In genomic region chr17:57288034-57288752, GRCh38 we compare ENCODE assay signal across 12 cellular contexts. TPM values are rescaled to one million over a fixed set of nuclear protein-coding genes. Genes with fewer than 3 reads are reported as not detected.
DNase-seq lines count a peak whose midpoint lies in the region; ATAC-seq, FAIRE-seq and TF ChIP-seq lines count a peak whose summit lies in the region.
"Had no signal": no experiment of that assay in that cellular context is flagged by ENCODE, and none has a peak within 500 bp of the region (broad histone marks: within the 10 kb centered on the region; RNA-seq: fewer than 3 reads in every experiment).

No MANE protein-coding gene starts in this region.

- H2BK120ac ChIP-seq in H9 (ENCODE audit: low read depth, low read length, poor library complexity, severe bottlenecking) = no peak overlapping the region

- H3K23ac ChIP-seq in H9 (ENCODE audit: insufficient read length, low read depth, low read length) = no peak overlapping the region

- H3K9me3 Mint-ChIP-seq in H9 = no peaks in the 10 kb centered on the region

- H3K27ac ChIP-seq in H9 (ENCODE audit: insufficient read length, low read depth, low read length) (no peak overlapping the region), kidney (ENCODE audit: low read depth in 2 of 2, low read length in 2 of 2) (peak overlapping the region; percentile 71 to 86), gastrocnemius medialis (peak overlapping the region; percentile 85 to 92 (median 88))

- peak; percentile 65 to 72 for ATAC-seq in gastrocnemius medialis
- no peak for ATAC-seq in HG02970 (IDR thresholded peaks at IDR 0.05; ENCODE audit: low FRiP score, unreplicated experiment)

- intact Hi-C loops in kidney (cut with DNase I) (no loop called here), gastrocnemius medialis (cut with DNase I; ENCODE audit: low total_unique reads) (loop anchor here (5.0 to 10.0 kb wide), 4 partner anchors 79 to 287 kb away; no protein-coding TSS in a partner anchor)

- peaks cover 64 to 77% of the 10 kb centered on the region in 2 experiments for H3K4me1 Mint-ChIP-seq in H9

- no peak overlapping the region for H2BK15ac ChIP-seq in H9 (ENCODE audit: low read depth, low read length)

- H3K4me3 Mint-ChIP-seq in H9 = no peak overlapping the region; a peak in 1 of 5 replicates

- no peak for TF ChIP-seq POLR2A in gastrocnemius medialis (IDR thresholded peaks at IDR 0.05)

- H2AK5ac ChIP-seq in H9 (ENCODE audit: insufficient read length, low read length) = no peak overlapping the region

- peaks cover 7% of the 10 kb centered on the region for H3K79me1 ChIP-seq in H9 (ENCODE audit: insufficient read depth, low read depth, low read length, poor library complexity, severe bottlenecking)

- no peak for DNase-seq in H9
- peak; percentile 45 for DNase-seq in astrocyte of the hippocampus (ENCODE audit: low read depth, low spot score)
- no peak for DNase-seq in kidney
- DNase-seq in gastrocnemius medialis = peak; percentile 45 to 72
- no peak for DNase-seq in amygdala (lab: John Stamatoyannopoulos, UW)
- no peak for DNase-seq in NCI-H1930 (lab: John Stamatoyannopoulos, UW)
- no peak for DNase-seq in NCI-H2196 (lab: John Stamatoyannopoulos, UW; ENCODE audit: unreplicated experiment)
- DNase-seq: activated CD4-positive, alpha-beta T cell treated with anti-CD3 and anti-CD28 coated beads, Interleukin-2, amount 50 U/mL, for 4 hours; Karpas-422 had no signal

- H3K27me3 ChIP-seq in H9 (ENCODE audit: insufficient read depth, low read length) (no peaks in the 10 kb centered on the region), gastrocnemius medialis (no peaks in the 10 kb centered on the region)

- no peaks in the 10 kb centered on the region; the same call in 1 of the 2 replicates for H3K79me2 ChIP-seq in H9 (ENCODE audit: insufficient read depth, low read length)

- WGBS in H9 (ENCODE audit: extremely low coverage, insufficient read length, low lambda C conversion rate) = no CpG with 5 or more reads among the region's 10 CpGs

- no peak overlapping the region for H2AFZ ChIP-seq in H9 (ENCODE audit: low read length)

- H3K4me1 ChIP-seq in H9 (ENCODE audit: insufficient read depth, low read length) = peaks cover 9% of the 10 kb centered on the region; the same call in 1 of the 2 replicates
- peaks cover 35 to 41% of the 10 kb centered on the region in 2 donors for H3K4me1 ChIP-seq in kidney (ENCODE audit: control insufficient read depth in 1 of 2, insufficient read depth in 1 of 2, low read depth in 1 of 2, low read length in 2 of 2)
- H3K4me1 ChIP-seq in gastrocnemius medialis = peaks cover 67 to 77% of the 10 kb centered on the region in 2 donors

- no peak overlapping the region for H4K8ac ChIP-seq in H9 (replicated peaks; ENCODE audit: insufficient read length, low read depth, low read length)

- H3K23me2 ChIP-seq in H9 (ENCODE audit: insufficient read length, low read depth, low read length, poor library complexity, severe bottlenecking) = no peaks in the 10 kb centered on the region

- H3K14ac ChIP-seq in H9 (ENCODE audit: insufficient read depth, low read length) = no peak overlapping the region

- no peak overlapping the region for H2BK5ac ChIP-seq in H9 (ENCODE audit: insufficient read length, low read length)

- no peak overlapping the region for H2BK12ac ChIP-seq in H9 (ENCODE audit: insufficient read length, low read depth, low read length)

- no peak overlapping the region for H4K5ac ChIP-seq in H9 (ENCODE audit: insufficient read length, low read depth, low read length)

- H4K20me1 ChIP-seq in H9 (ENCODE audit: control insufficient read depth, insufficient read depth, insufficient read length) = no peaks in the 10 kb centered on the region

- no peak overlapping the region for H3K9ac ChIP-seq in H9 (ENCODE audit: extremely low read depth, insufficient read length, low read length)
- peak overlapping the region in 1 of 2 donors; percentile 51 for H3K9ac ChIP-seq in kidney (ENCODE audit: low read length in 2 of 2)

- no peak overlapping the region for H3K18ac ChIP-seq in H9 (ENCODE audit: insufficient read length, low read depth, low read length)

- no peaks in the 10 kb centered on the region for H3K27me3 Mint-ChIP-seq in H9 (ENCODE audit: low read depth)

- H3K4me3 ChIP-seq in kidney (ENCODE audit: low read length in 2 of 2) = no peak overlapping the region
- peak overlapping the region; percentile 14 to 39 (median 16) for H3K4me3 ChIP-seq in gastrocnemius medialis

- H2BK20ac ChIP-seq in H9 (ENCODE audit: low read depth, low read length, poor library complexity, severe bottlenecking) = no peak overlapping the region

- no peak overlapping the region for H3K56ac ChIP-seq in H9 (ENCODE audit: insufficient read length, low read depth, low read length)

- H3K4ac ChIP-seq in H9 (ENCODE audit: low read depth, low read length) = no peak overlapping the region

- no peaks in the 10 kb centered on the region for H3K9me3 ChIP-seq in H9 (ENCODE audit: control insufficient read depth, low read depth, low read length)
- no peaks in the 10 kb centered on the region for H3K9me3 ChIP-seq in kidney (ENCODE audit: control insufficient read depth in 1 of 2, low read length in 2 of 2)
- H3K9me3 ChIP-seq in gastrocnemius medialis = no peaks in the 10 kb centered on the region

- H3K36me3 ChIP-seq in kidney (ENCODE audit: control insufficient read depth in 1 of 2, insufficient read depth in 2 of 2, low read length in 2 of 2) (no peaks in the 10 kb centered on the region), gastrocnemius medialis (no peaks in the 10 kb centered on the region)

- H3K36me3 Mint-ChIP-seq in H9 (ENCODE audit: insufficient read depth in 1 of 3, low read depth in 3 of 3) = peaks cover 3 to 25% (median 10%) of the 10 kb centered on the region in 3 experiments; a peak in 6 of 7 replicates

- no peak overlapping the region for H3K4me2 ChIP-seq in H9 (ENCODE audit: insufficient read depth, insufficient read length, low read length)

- TF ChIP-seq CTCF in H9 (conservative IDR thresholded peaks at IDR 0.05) = no peak
- TF ChIP-seq CTCF in kidney (IDR thresholded peaks at IDR 0.05; ENCODE audit: borderline replicate concordance, extremely low read depth, insufficient read depth) = no peak
- TF ChIP-seq CTCF in gastrocnemius medialis (IDR thresholded peaks at IDR 0.05 in 4 of 5, conservative IDR thresholded peaks at IDR 0.05 in 1 of 5) = no peak

- H4K91ac ChIP-seq in H9 (ENCODE audit: insufficient read length, low read depth, low read length) = no peak overlapping the region

- FAIRE-seq in kidney (lab: Jason Lieb, UNC) = no peak
- FAIRE-seq: endothelial cell of umbilical vein, islet of Langerhans had no signal

- no peak overlapping the region for H3T11ph ChIP-seq in H9 (ENCODE audit: low read length)

- in situ Hi-C loops in gastrocnemius medialis (cut with MboI; ENCODE audit: low sequenced_read_pairs in 4 of 4) = no loop called here

- peak overlapping the region; percentile 44 to 82 (median 78); a peak in 6 of 7 replicates for H3K27ac Mint-ChIP-seq in H9

RNA-seq across cellular contexts. Expression of gene MSI2, which starts 31.9 kb away (rescaled TPM):
- total RNA-seq in H9 (2021) = 82.6 and 98.5 TPM in 2 replicates
- total RNA-seq in kidney = 151 TPM
- polyA plus RNA-seq in kidney (ENCODE audit: insufficient read depth, low read depth, low replicate concordance) = 69.2 TPM
- 10 to 100 TPM; 33.1 to 66.2 (median 48.5) TPM for total RNA-seq in gastrocnemius medialis

Comparison
In these comparisons a context has a peak if more than half of its experiments do, and no peak if none do; other contexts are left out.
1. DNase-seq: peak in astrocyte of the hippocampus (single experiment) and gastrocnemius medialis (2 of 2); none in H9 (single experiment), kidney (single experiment), amygdala (0 of 56), NCI-H1930 (0 of 2) and NCI-H2196 (single experiment).
2. H3K4me3 ChIP-seq: peak in gastrocnemius medialis (4 of 4); none in kidney (0 of 2).